8 cellular contexts compared by ENCODE assay signal in the genomic region with DNA sequence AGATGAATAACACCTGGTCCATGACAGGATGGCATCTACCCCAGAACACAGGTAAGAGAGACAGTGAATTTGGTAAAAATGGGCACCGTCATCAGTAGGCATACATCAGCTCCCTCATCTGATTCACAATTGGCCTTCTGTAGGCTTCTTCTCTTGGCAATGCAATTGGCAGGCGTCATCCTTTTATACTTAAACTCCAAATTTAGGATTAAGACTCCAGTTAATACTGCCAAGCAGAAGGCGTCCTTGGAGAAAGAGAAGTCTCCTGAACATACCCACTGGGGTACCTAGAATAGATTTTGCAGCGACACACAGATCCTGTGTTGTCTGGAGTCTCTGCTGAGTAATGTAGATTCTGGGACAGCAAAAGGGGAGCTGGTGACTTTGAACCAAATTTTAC. TPM values are rescaled to one million over a fixed set of nuclear protein-coding genes. Genes with fewer than 3 reads are reported as not detected.
A peak's percentile ranks its signal among the peaks of the same experiment; 100 is the strongest.
DNase-seq lines count a peak whose midpoint lies in the region; ATAC-seq and TF ChIP-seq lines count a peak whose summit lies in the region.

No MANE protein-coding gene starts in this region.

- H3K4me3 ChIP-seq in Karpas-422 (ENCODE audit: low read length) (peak overlapping the region; percentile 93), colonic mucosa (peak overlapping the region; percentile 64)

- H3K36me3 Mint-ChIP-seq in natural killer cell: no peaks in the 10 kb centered on the region

- DNase-seq in Karpas-422 (peak; percentile 62), colonic mucosa (no peak), natural killer cell (no peak), ecto neural progenitor cell (ENCODE audit: low spot score) (no peak)
- no peak for DNase-seq in activated CD8-positive, alpha-beta memory T cell treated with anti-CD3 and anti-CD28 coated beads, Interleukin-2, amount 50 U/mL, for 4 hours

- H3K79me2 ChIP-seq in Karpas-422 (ENCODE audit: low read length): no peaks in the 10 kb centered on the region

- peaks cover 33% of the 10 kb centered on the region for H3K4me1 ChIP-seq in Karpas-422 (ENCODE audit: low read length)
- H3K4me1 ChIP-seq in colonic mucosa: peaks cover 3% of the 10 kb centered on the region

- peak overlapping the region; percentile 91 for H2AFZ ChIP-seq in Karpas-422 (ENCODE audit: low read length)

- H3K27me3 Mint-ChIP-seq in natural killer cell (ENCODE audit: low read depth in 2 of 2): peaks cover 7 to 24% of the 10 kb centered on the region in 2 donors

- no peaks in the 10 kb centered on the region for H4K20me1 ChIP-seq in Karpas-422 (ENCODE audit: insufficient read depth, low read depth, low read length)

- TF ChIP-seq CTCF in colonic mucosa (IDR thresholded peaks at IDR 0.05): no peak
- no peak for TF ChIP-seq CTCF in natural killer cell (IDR thresholded peaks at IDR 0.05)

- H3K4me1 Mint-ChIP-seq in natural killer cell: peaks cover 8 to 17% of the 10 kb centered on the region in 2 donors

- H3K9ac ChIP-seq in Karpas-422 (ENCODE audit: low read length) (peak overlapping the region; percentile 86), colonic mucosa (ENCODE audit: low read depth in 2 of 2, low read length in 2 of 2) (peak overlapping the region; percentile 38 to 44)

- intact Hi-C loops in colonic mucosa (cut with DNase I) (no loop called here), natural killer cell (cut with micrococcal nuclease) (no loop called here)

- peak overlapping the region; percentile 84 for H3K4me2 ChIP-seq in Karpas-422 (ENCODE audit: low read depth, low read length, poor library complexity, severe bottlenecking)

- no peaks in the 10 kb centered on the region for H3K9me3 Mint-ChIP-seq in natural killer cell

- H3K9me3 ChIP-seq in Karpas-422 (ENCODE audit: low read length): no peaks in the 10 kb centered on the region
- no peaks in the 10 kb centered on the region for H3K9me3 ChIP-seq in colonic mucosa

- no peaks in the 10 kb centered on the region for H3K9me2 ChIP-seq in Karpas-422 (replicated peaks; ENCODE audit: insufficient read depth, low read length)

- no peaks in the 10 kb centered on the region for H3K36me3 ChIP-seq in Karpas-422 (ENCODE audit: insufficient read depth, low read length)
- H3K36me3 ChIP-seq in colonic mucosa: no peaks in the 10 kb centered on the region

- peak overlapping the region in 1 of 2 donors; percentile 86 for H3K27ac Mint-ChIP-seq in natural killer cell

- peak overlapping the region; percentile 79 for H3K27ac ChIP-seq in Karpas-422 (ENCODE audit: low read length)
- H3K27ac ChIP-seq in colonic mucosa: no peak overlapping the region

- H3K27me3 ChIP-seq in Karpas-422 (ENCODE audit: low read length) (no peaks in the 10 kb centered on the region), colonic mucosa (no peaks in the 10 kb centered on the region)

- peak overlapping the region; percentile 94 for H3K4me3 Mint-ChIP-seq in natural killer cell

- ATAC-seq in GM18907 (IDR thresholded peaks at IDR 0.05; ENCODE audit: unreplicated experiment): peak; percentile 3
- no peak for ATAC-seq in natural killer cell
- no peak for ATAC-seq in GM18520 (IDR thresholded peaks at IDR 0.05; ENCODE audit: unreplicated experiment)
- ATAC-seq in GM19463 (IDR thresholded peaks at IDR 0.05; ENCODE audit: unreplicated experiment): no peak

RNA-seq across cellular contexts. Expression of a gene that starts 0.6 kb away (rescaled TPM):
- 4.9 and 20.7 TPM in 2 replicates for total RNA-seq in Karpas-422 (2014; rRNA removed; shearing (Covaris generic); ENCODE audit: low replicate concordance)
- total RNA-seq in colonic mucosa (1 to 10 TPM; 3.3 to 5.8 TPM), natural killer cell (1 to 10 TPM; 2.8 to 3.4 (median 3.2) TPM)
